10 cellular contexts compared by ENCODE assay signal in genomic region chr5:16179511-16179935, GRCh38. TPM values are rescaled to one million over a fixed set of nuclear protein-coding genes. Genes with fewer than 3 reads are reported as not detected.
DNase-seq lines count a peak whose midpoint lies in the region; ATAC-seq and TF ChIP-seq lines count a peak whose summit lies in the region.
"Had no signal": no experiment of that assay in that cellular context is flagged by ENCODE, and none has a peak within 500 bp of the region (broad histone marks: within the 10 kb centered on the region; RNA-seq: fewer than 3 reads in every experiment).

MARCHF11 (minus strand) TSS chr5:16179791; CDS start chr5:16179575, 216 bp downstream.

- TF ChIP-seq CTCF in BE2C (IDR thresholded peaks at IDR 0.05; ENCODE audit: low read depth, low read length), result no peak
- TF ChIP-seq CTCF in brain microvascular endothelial cell (IDR thresholded peaks at IDR 0.05; ENCODE audit: low read depth, low read length, missing control alignments), result no peak
- no peak for TF ChIP-seq CTCF in omental fat pad (IDR thresholded peaks at IDR 0.05)

- no peak for ATAC-seq in omental fat pad (ENCODE audit: low FRiP score)

- H4K8ac ChIP-seq in mesendoderm (ENCODE audit: low read depth, low read length), result no peak within 1 kb of the TSS

- in situ Hi-C loops in brain microvascular endothelial cell (cut with HindIII; ENCODE audit: low pct_ligation_motif_present, low sequenced_read_pairs), result no loop called here

- no peak within 1 kb of the TSS for H2AK5ac ChIP-seq in mesendoderm (ENCODE audit: low read length)

- peaks cover 24% of the 10 kb centered on the region for H3K36me3 ChIP-seq in BE2C
- no peaks in the 10 kb centered on the region for H3K36me3 ChIP-seq in HUES64 (ENCODE audit: insufficient read depth, low read length)
- H3K36me3 ChIP-seq in brain microvascular endothelial cell (replicated peaks), result no peaks in the 10 kb centered on the region
- H3K36me3 ChIP-seq in mesendoderm (ENCODE audit: control insufficient read depth, insufficient read depth, low read length), result no peaks in the 10 kb centered on the region

- H3K27ac ChIP-seq in HUES64 (ENCODE audit: low read depth, low read length) (no peak within 1 kb of the TSS; the same call in 1 of the 2 replicates), brain microvascular endothelial cell (no peak within 1 kb of the TSS), mesendoderm (ENCODE audit: low read depth, low read length) (no peak within 1 kb of the TSS)
- H3K27ac ChIP-seq: foreskin keratinocyte had no signal

- peaks cover 3% of the 10 kb centered on the region for H3K4me1 ChIP-seq in BE2C
- no peaks in the 10 kb centered on the region for H3K4me1 ChIP-seq in HUES64 (ENCODE audit: insufficient read depth, low read length)
- H3K4me1 ChIP-seq in mesendoderm (ENCODE audit: control insufficient read depth, low read depth, low read length), result no peaks in the 10 kb centered on the region
- H3K4me1 ChIP-seq: foreskin keratinocyte had no signal

- no peaks in the 10 kb centered on the region for H3K79me1 ChIP-seq in mesendoderm (ENCODE audit: low read length)

- H3K23ac ChIP-seq in mesendoderm (ENCODE audit: low read length), result peak within 1 kb of the TSS; percentile 69

- H3K9ac ChIP-seq in HUES64 (ENCODE audit: low read depth, low read length) (no peak within 1 kb of the TSS; the same call in 1 of the 2 replicates), mesendoderm (ENCODE audit: low read length) (peak within 1 kb of the TSS; percentile 51)

- H3K79me2 ChIP-seq in mesendoderm (ENCODE audit: control insufficient read depth, insufficient read depth, low read length), result no peaks in the 10 kb centered on the region

- no peak within 1 kb of the TSS for H2BK5ac ChIP-seq in mesendoderm (ENCODE audit: low read length)

- H3K27me3 ChIP-seq in BE2C (no peaks in the 10 kb centered on the region), HUES64 (ENCODE audit: insufficient read depth, low read length) (peaks cover 64% of the 10 kb centered on the region), brain microvascular endothelial cell (replicated peaks) (peaks cover 15% of the 10 kb centered on the region), mesendoderm (ENCODE audit: insufficient read depth, low read length, poor library complexity) (peaks cover 11% of the 10 kb centered on the region)

- no peak within 1 kb of the TSS for H3K4ac ChIP-seq in mesendoderm (ENCODE audit: low read depth, low read length)

- under 1% methylated on average over 59 of the region's 59 CpGs for WGBS in HUES64
- WGBS in mesendoderm (ENCODE audit: extremely low coverage, insufficient coverage, low lambda C conversion rate), result no CpG with 5 or more reads among the region's 59 CpGs

- peak within 1 kb of the TSS; percentile 75 for H3K56ac ChIP-seq in mesendoderm (ENCODE audit: low read length)

- peak within 1 kb of the TSS; percentile 88 for H3K18ac ChIP-seq in mesendoderm (ENCODE audit: low read length)

- H3K9me3 ChIP-seq in BE2C (no peaks in the 10 kb centered on the region), HUES64 (ENCODE audit: insufficient read depth, low read depth, low read length) (no peaks in the 10 kb centered on the region)

- H2BK120ac ChIP-seq in mesendoderm (ENCODE audit: low read depth, low read length), result no peak within 1 kb of the TSS

- no peak within 1 kb of the TSS for H2BK15ac ChIP-seq in mesendoderm (replicated peaks; ENCODE audit: low read depth)

- H4K5ac ChIP-seq in mesendoderm (ENCODE audit: low read length), result no peak within 1 kb of the TSS

- peak within 1 kb of the TSS; percentile 68 for H3K4me2 ChIP-seq in mesendoderm (ENCODE audit: low read length)

- H3K4me3 ChIP-seq in BE2C (ENCODE audit: low read depth, low read length), result peak within 1 kb of the TSS; percentile 84
- H3K4me3 ChIP-seq in HUES64 (ENCODE audit: low read length), result peak within 1 kb of the TSS; percentile 60
- H3K4me3 ChIP-seq in brain microvascular endothelial cell (ENCODE audit: low read depth, low read length), result peak within 1 kb of the TSS; percentile 35
- peak within 1 kb of the TSS; percentile 15 for H3K4me3 ChIP-seq in mesendoderm (ENCODE audit: low read length)

- peak; percentile 91 for DNase-seq in BE2C
- no peak for DNase-seq in brain microvascular endothelial cell
- peak; percentile 55 for DNase-seq in mesendoderm
- DNase-seq in omental fat pad (ENCODE audit: low spot score), result no peak
- DNase-seq in HuH-7 (ENCODE audit: low spot score), result no peak
- DNase-seq in cortex of kidney (lab: John Stamatoyannopoulos, UW), result no peak
- DNase-seq in cerebellar cortex (ENCODE audit: low spot score), result no peak

RNA-seq across cellular contexts. Expression of gene MARCHF11, which starts in this region (rescaled TPM):
- 72.6 TPM for polyA plus RNA-seq in BE2C (2012; ENCODE audit: insufficient read depth, insufficient read length, low read depth)
- polyA plus RNA-seq in HUES64 (2013, experiment 1 of 2), result 0.65 TPM
- polyA plus RNA-seq in HUES64 (2013, experiment 2 of 2), result 1.3 TPM
- polyA plus RNA-seq in mesendoderm (2013, experiment 1 of 2), result 2.3 TPM
- polyA plus RNA-seq in mesendoderm (2013, experiment 2 of 2), result 2.0 TPM
- not detected for total RNA-seq in omental fat pad
- total RNA-seq: activated naive CD8-positive, alpha-beta T cell treated with anti-CD3 and anti-CD28 coated beads, Interleukin-2, amount 10 ng/mL, durations not matched to agents 7 days and 5 days; foreskin keratinocyte had no signal
- polyA plus RNA-seq: foreskin keratinocyte had no signal

Comparison
In these comparisons a context has a peak if more than half of its experiments do, and no peak if none do; other contexts are left out.
1. DNase-seq: peak in BE2C (single experiment) and mesendoderm (single experiment); none in brain microvascular endothelial cell (single experiment), omental fat pad (single experiment), HuH-7 (single experiment), cortex of kidney (single experiment) and cerebellar cortex (single experiment).
2. H3K4me3 ChIP-seq: peak in every context shown above with its lines; median percentile 84 in BE2C; 60 in HUES64; 35 in brain microvascular endothelial cell; 15 in mesendoderm.